Comparison of ENCODE assay signal across 12 cellular contexts in the genomic region with DNA sequence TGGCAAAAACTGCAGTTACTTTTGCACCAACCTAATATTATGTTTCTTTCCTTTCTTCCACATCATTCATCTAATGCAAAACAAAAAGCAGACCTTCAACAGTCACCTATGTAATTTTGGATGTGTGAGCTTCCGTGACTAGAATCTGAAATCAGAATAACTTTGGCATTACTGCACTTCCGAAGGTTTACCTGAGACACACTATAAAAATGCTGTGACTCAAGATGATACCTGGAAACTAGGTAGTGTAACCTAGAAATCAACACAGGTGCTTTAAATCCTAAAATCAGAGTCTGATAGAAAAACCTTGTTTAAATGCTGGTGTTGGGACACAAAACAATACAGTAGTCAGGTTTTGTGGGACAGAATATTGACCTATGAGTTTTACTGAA. TPM values are rescaled to one million over a fixed set of nuclear protein-coding genes. Genes with fewer than 3 reads are reported as not detected.
DNase-seq lines count a peak whose midpoint lies in the region; ATAC-seq and TF ChIP-seq lines count a peak whose summit lies in the region.
"Had no signal": no experiment of that assay in that cellular context is flagged by ENCODE, and none has a peak within 500 bp of the region (broad histone marks: within the 10 kb centered on the region; RNA-seq: fewer than 3 reads in every experiment).

No MANE protein-coding gene starts in this region.

- POLR2A ChIA-PET in activated CD4-positive, alpha-beta memory T cell treated with anti-CD3 and anti-CD28 coated beads for 36 hours (lab: Charles Lee) = no interaction called here

- no peak for ATAC-seq in activated T-cell treated with anti-CD3 and anti-CD28 coated beads, Interleukin-2, amount 50 U/mL, for 4 hours
- ATAC-seq in stimulated activated memory B cell treated with anti-CD40 and anti-IgM and Interleukin-4, amounts not matched to agents 10 μg/mL and 1 μg/mL and 100 μg/mL, for 72 hours = no peak

- H2AFZ ChIP-seq in hepatocyte = no peak overlapping the region

- no peak overlapping the region for H3K4me3 ChIP-seq in hepatocyte

- H3K4me2 ChIP-seq in hepatocyte = peak overlapping the region; percentile 77

- peak overlapping the region; percentile 93 for H3K4me3 Mint-ChIP-seq in activated T-cell treated with anti-CD3 and anti-CD28 coated beads, Interleukin-2, amount 50 U/mL, for 4 hours
- H3K4me3 Mint-ChIP-seq in activated CD4-positive, alpha-beta memory T cell treated with anti-CD3 and anti-CD28 coated beads for 36 hours = peak overlapping the region; percentile 83
- H3K4me3 Mint-ChIP-seq in stimulated activated memory B cell treated with anti-CD40 and anti-IgM and Interleukin-4, amounts not matched to agents 10 μg/mL and 1 μg/mL and 100 μg/mL, for 72 hours = peak overlapping the region; percentile 87

- TF ChIP-seq CTCF in hepatocyte (IDR thresholded peaks at IDR 0.05; ENCODE audit: poor library complexity) (no peak), GM10266 (IDR thresholded peaks at IDR 0.05; ENCODE audit: control insufficient read depth, insufficient read depth, low read depth, missing control alignments) (no peak)

- H3K36me3 ChIP-seq in hepatocyte (replicated peaks; ENCODE audit: insufficient read depth, low read depth) = no peaks in the 10 kb centered on the region

- no peaks in the 10 kb centered on the region for H3K27me3 Mint-ChIP-seq in activated T-cell treated with anti-CD3 and anti-CD28 coated beads, Interleukin-2, amount 50 U/mL, for 4 hours (ENCODE audit: low read depth)
- H3K27me3 Mint-ChIP-seq in activated CD4-positive, alpha-beta memory T cell treated with anti-CD3 and anti-CD28 coated beads for 36 hours = no peaks in the 10 kb centered on the region
- H3K27me3 Mint-ChIP-seq in stimulated activated memory B cell treated with anti-CD40 and anti-IgM and Interleukin-4, amounts not matched to agents 10 μg/mL and 1 μg/mL and 100 μg/mL, for 72 hours = no peaks in the 10 kb centered on the region

- H3K4me1 Mint-ChIP-seq in activated T-cell treated with anti-CD3 and anti-CD28 coated beads, Interleukin-2, amount 50 U/mL, for 4 hours (ENCODE audit: low read depth) = peaks cover 54% of the 10 kb centered on the region
- peaks cover 48% of the 10 kb centered on the region for H3K4me1 Mint-ChIP-seq in activated CD4-positive, alpha-beta memory T cell treated with anti-CD3 and anti-CD28 coated beads for 36 hours (ENCODE audit: low read depth)
- peaks cover 65% of the 10 kb centered on the region for H3K4me1 Mint-ChIP-seq in stimulated activated memory B cell treated with anti-CD40 and anti-IgM and Interleukin-4, amounts not matched to agents 10 μg/mL and 1 μg/mL and 100 μg/mL, for 72 hours

- H3K27ac Mint-ChIP-seq in activated CD4-positive, alpha-beta memory T cell treated with anti-CD3 and anti-CD28 coated beads for 36 hours = no peak overlapping the region
- peak overlapping the region; percentile 4 for H3K27ac Mint-ChIP-seq in stimulated activated memory B cell treated with anti-CD40 and anti-IgM and Interleukin-4, amounts not matched to agents 10 μg/mL and 1 μg/mL and 100 μg/mL, for 72 hours

- DNase-seq in activated T-cell treated with anti-CD3 and anti-CD28 coated beads, Interleukin-2, amount 50 U/mL, for 4 hours = no peak
- DNase-seq in activated T-cell treated with anti-CD3 and anti-CD28 coated beads, Interleukin-2, amount 50 U/mL, for 1 hour = no peak
- DNase-seq in activated CD4-positive, alpha-beta memory T cell treated with anti-CD3 and anti-CD28 coated beads for 36 hours = no peak
- no peak for DNase-seq in hepatocyte (ENCODE audit: low spot score)
- DNase-seq in cortex of kidney (lab: John Stamatoyannopoulos, UW) = no peak
- DNase-seq in substantia nigra (lab: John Stamatoyannopoulos, UW) = no peak
- no peak for DNase-seq in GM10266 (ENCODE audit: extremely low spot score)
- DNase-seq: activated gamma-delta T cell treated with Interleukin-2 at 50 U/mL for 16 hours, IMR-90, NCI-H526 had no signal

- H3K79me2 ChIP-seq in hepatocyte = peaks cover 81% of the 10 kb centered on the region

- CTCF ChIA-PET in activated CD4-positive, alpha-beta memory T cell treated with anti-CD3 and anti-CD28 coated beads for 36 hours (lab: Charles Lee) = interaction anchor here (2.0 kb wide), 1 partner anchor 124 kb away, joined by 6 read pairs; a partner anchor contains a TSS

- no peaks in the 10 kb centered on the region for H3K9me3 ChIP-seq in hepatocyte (ENCODE audit: low read depth)

- H3K27me3 ChIP-seq in hepatocyte = no peaks in the 10 kb centered on the region

- peaks cover 50% of the 10 kb centered on the region for H4K20me1 ChIP-seq in hepatocyte (ENCODE audit: insufficient read depth, poor library complexity, severe bottlenecking)

- H3K4me1 ChIP-seq in hepatocyte (ENCODE audit: insufficient read depth) = peaks cover 12% of the 10 kb centered on the region

- 87% methylated on average over 2 of the region's 2 CpGs for WGBS in hepatocyte (ENCODE audit: low lambda C conversion rate, missing lambda C conversion rate)

- H3K36me3 Mint-ChIP-seq in activated T-cell treated with anti-CD3 and anti-CD28 coated beads, Interleukin-2, amount 50 U/mL, for 4 hours (ENCODE audit: insufficient read depth) = no peaks in the 10 kb centered on the region
- H3K36me3 Mint-ChIP-seq in activated CD4-positive, alpha-beta memory T cell treated with anti-CD3 and anti-CD28 coated beads for 36 hours = no peaks in the 10 kb centered on the region
- no peaks in the 10 kb centered on the region for H3K36me3 Mint-ChIP-seq in stimulated activated memory B cell treated with anti-CD40 and anti-IgM and Interleukin-4, amounts not matched to agents 10 μg/mL and 1 μg/mL and 100 μg/mL, for 72 hours

- H3K9me3 Mint-ChIP-seq in activated T-cell treated with anti-CD3 and anti-CD28 coated beads, Interleukin-2, amount 50 U/mL, for 4 hours = no peaks in the 10 kb centered on the region
- H3K9me3 Mint-ChIP-seq in activated CD4-positive, alpha-beta memory T cell treated with anti-CD3 and anti-CD28 coated beads for 36 hours = no peaks in the 10 kb centered on the region
- H3K9me3 Mint-ChIP-seq in stimulated activated memory B cell treated with anti-CD40 and anti-IgM and Interleukin-4, amounts not matched to agents 10 μg/mL and 1 μg/mL and 100 μg/mL, for 72 hours = no peaks in the 10 kb centered on the region

- H3K27ac ChIP-seq in hepatocyte (peak overlapping the region; percentile 41), substantia nigra (ENCODE audit: low read depth, low read length, poor library complexity, severe bottlenecking) (no peak overlapping the region)

- intact Hi-C loops in activated CD4-positive, alpha-beta memory T cell treated with anti-CD3 and anti-CD28 coated beads for 36 hours (cut with micrococcal nuclease) = loop anchor here (5.0 to 10.0 kb wide), 2 partner anchors 213 to 844 kb away; a partner anchor contains a TSS

- H3K9me2 ChIP-seq in hepatocyte (replicated peaks; ENCODE audit: insufficient read depth) = no peaks in the 10 kb centered on the region

RNA-seq across cellular contexts. Expression of a gene that starts 2.2 kb away (rescaled TPM):
- 10 to 100 TPM; 14.9 to 20.3 (median 17.8) TPM for total RNA-seq in activated T-cell treated with anti-CD3 and anti-CD28 coated beads, Interleukin-2, amount 50 U/mL, for 4 hours
- 1 to 10 TPM; 7.7 to 9.9 TPM for total RNA-seq in activated CD4-positive, alpha-beta memory T cell treated with anti-CD3 and anti-CD28 coated beads for 36 hours
- total RNA-seq in hepatocyte = 24.5 and 25.8 TPM in 2 replicates
- 14.4 and 14.8 TPM in 2 replicates for polyA plus RNA-seq in hepatocyte

RNA-seq across cellular contexts. Expression of a gene that starts 16.4 kb away (rescaled TPM):
- total RNA-seq in activated T-cell treated with anti-CD3 and anti-CD28 coated beads, Interleukin-2, amount 50 U/mL, for 4 hours = not detected
- not detected for total RNA-seq in activated CD4-positive, alpha-beta memory T cell treated with anti-CD3 and anti-CD28 coated beads for 36 hours
- not detected in 2 replicates for total RNA-seq in hepatocyte
- not detected in 2 replicates for polyA plus RNA-seq in hepatocyte
- total RNA-seq: IMR-90, lower leg skin had no signal
- polyA plus RNA-seq: IMR-90 had no signal
